1 cellular context compared by ENCODE assay signal in the genomic region with DNA sequence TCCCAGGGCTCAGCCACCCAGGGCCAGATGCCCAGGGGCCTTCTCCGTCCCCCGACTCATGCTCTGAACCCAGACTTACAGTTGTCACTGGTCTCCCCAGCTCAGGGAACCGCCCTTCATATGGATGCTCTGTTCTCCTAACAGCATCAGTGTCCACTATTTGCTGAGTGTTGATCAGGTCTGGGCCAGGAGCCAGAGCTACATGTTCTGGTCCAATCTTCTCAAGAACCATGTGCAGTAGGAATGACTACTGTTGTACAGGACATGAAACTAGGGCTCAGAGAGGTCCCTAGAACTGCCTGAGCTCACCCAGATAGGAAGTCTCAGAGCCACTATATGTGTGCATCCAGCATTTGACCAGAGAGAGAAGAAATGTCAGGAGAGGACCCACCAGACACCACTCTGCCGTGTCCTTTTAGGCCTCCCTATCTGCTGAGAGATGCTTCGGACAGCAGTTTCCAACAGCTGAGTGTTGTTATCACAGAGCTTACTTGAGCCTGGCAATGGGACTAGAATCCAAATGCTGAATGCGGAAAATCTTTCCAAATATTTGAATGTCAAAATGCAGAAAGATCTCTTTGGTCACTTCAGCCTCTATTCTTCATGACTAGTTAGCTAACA.
TF ChIP-seq lines count a peak whose summit lies in the region.

No MANE protein-coding gene starts in this region.

TF ChIP-seq in GM23338, 12 proteins besides CTCF, POLR2A, EP300 and RAD21 (continued from another document):
- TF ChIP-seq, protein P1, sequence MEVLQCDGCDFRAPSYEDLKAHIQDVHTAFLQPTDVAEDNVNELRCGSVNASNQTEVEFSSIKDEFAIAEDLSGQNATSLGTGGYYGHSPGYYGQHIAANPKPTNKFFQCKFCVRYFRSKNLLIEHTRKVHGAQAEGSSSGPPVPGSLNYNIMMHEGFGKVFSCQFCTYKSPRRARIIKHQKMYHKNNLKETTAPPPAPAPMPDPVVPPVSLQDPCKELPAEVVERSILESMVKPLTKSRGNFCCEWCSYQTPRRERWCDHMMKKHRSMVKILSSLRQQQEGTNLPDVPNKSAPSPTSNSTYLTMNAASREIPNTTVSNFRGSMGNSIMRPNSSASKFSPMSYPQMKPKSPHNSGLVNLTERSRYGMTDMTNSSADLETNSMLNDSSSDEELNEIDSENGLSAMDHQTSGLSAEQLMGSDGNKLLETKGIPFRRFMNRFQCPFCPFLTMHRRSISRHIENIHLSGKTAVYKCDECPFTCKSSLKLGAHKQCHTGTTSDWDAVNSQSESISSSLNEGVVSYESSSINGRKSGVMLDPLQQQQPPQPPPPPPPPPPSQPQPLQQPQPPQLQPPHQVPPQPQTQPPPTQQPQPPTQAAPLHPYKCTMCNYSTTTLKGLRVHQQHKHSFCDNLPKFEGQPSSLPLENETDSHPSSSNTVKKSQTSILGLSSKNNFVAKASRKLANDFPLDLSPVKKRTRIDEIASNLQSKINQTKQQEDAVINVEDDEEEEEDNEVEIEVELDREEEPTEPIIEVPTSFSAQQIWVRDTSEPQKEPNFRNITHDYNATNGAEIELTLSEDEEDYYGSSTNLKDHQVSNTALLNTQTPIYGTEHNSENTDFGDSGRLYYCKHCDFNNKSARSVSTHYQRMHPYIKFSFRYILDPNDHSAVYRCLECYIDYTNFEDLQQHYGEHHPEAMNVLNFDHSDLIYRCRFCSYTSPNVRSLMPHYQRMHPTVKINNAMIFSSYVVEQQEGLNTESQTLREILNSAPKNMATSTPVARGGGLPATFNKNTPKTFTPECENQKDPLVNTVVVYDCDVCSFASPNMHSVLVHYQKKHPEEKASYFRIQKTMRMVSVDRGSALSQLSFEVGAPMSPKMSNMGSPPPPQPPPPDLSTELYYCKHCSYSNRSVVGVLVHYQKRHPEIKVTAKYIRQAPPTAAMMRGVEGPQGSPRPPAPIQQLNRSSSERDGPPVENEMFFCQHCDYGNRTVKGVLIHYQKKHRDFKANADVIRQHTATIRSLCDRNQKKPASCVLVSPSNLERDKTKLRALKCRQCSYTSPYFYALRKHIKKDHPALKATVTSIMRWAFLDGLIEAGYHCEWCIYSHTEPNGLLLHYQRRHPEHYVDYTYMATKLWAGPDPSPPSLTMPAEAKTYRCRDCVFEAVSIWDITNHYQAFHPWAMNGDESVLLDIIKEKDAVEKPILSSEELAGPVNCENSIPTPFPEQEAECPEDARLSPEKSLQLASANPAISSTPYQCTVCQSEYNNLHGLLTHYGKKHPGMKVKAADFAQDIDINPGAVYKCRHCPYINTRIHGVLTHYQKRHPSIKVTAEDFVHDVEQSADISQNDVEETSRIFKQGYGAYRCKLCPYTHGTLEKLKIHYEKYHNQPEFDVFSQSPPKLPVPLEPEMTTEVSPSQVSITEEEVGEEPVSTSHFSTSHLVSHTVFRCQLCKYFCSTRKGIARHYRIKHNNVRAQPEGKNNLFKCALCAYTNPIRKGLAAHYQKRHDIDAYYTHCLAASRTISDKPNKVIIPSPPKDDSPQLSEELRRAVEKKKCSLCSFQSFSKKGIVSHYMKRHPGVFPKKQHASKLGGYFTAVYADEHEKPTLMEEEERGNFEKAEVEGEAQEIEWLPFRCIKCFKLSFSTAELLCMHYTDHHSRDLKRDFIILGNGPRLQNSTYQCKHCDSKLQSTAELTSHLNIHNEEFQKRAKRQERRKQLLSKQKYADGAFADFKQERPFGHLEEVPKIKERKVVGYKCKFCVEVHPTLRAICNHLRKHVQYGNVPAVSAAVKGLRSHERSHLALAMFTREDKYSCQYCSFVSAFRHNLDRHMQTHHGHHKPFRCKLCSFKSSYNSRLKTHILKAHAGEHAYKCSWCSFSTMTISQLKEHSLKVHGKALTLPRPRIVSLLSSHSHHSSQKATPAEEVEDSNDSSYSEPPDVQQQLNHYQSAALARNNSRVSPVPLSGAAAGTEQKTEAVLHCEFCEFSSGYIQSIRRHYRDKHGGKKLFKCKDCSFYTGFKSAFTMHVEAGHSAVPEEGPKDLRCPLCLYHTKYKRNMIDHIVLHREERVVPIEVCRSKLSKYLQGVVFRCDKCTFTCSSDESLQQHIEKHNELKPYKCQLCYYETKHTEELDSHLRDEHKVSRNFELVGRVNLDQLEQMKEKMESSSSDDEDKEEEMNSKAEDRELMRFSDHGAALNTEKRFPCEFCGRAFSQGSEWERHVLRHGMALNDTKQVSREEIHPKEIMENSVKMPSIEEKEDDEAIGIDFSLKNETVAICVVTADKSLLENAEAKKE (CRISPR knock-in tag; IDR thresholded peaks at IDR 0.05), result no peak
- TF ChIP-seq CREB1 (CRISPR knock-in tag; IDR thresholded peaks at IDR 0.05; ENCODE audit: low read depth) (no peak), NANOG (IDR thresholded peaks at IDR 0.05; ENCODE audit: borderline replicate concordance) (no peak), STAT1 (IDR thresholded peaks at IDR 0.05; ENCODE audit: unreplicated experiment) (no peak), POLR2AphosphoS5 (IDR thresholded peaks at IDR 0.05; ENCODE audit: low read depth) (no peak), JUNB (IDR thresholded peaks at IDR 0.05; ENCODE audit: unreplicated experiment) (no peak), ZNF114 (CRISPR knock-in tag; IDR thresholded peaks at IDR 0.05) (no peak)
- TF ChIP-seq, protein P2, sequence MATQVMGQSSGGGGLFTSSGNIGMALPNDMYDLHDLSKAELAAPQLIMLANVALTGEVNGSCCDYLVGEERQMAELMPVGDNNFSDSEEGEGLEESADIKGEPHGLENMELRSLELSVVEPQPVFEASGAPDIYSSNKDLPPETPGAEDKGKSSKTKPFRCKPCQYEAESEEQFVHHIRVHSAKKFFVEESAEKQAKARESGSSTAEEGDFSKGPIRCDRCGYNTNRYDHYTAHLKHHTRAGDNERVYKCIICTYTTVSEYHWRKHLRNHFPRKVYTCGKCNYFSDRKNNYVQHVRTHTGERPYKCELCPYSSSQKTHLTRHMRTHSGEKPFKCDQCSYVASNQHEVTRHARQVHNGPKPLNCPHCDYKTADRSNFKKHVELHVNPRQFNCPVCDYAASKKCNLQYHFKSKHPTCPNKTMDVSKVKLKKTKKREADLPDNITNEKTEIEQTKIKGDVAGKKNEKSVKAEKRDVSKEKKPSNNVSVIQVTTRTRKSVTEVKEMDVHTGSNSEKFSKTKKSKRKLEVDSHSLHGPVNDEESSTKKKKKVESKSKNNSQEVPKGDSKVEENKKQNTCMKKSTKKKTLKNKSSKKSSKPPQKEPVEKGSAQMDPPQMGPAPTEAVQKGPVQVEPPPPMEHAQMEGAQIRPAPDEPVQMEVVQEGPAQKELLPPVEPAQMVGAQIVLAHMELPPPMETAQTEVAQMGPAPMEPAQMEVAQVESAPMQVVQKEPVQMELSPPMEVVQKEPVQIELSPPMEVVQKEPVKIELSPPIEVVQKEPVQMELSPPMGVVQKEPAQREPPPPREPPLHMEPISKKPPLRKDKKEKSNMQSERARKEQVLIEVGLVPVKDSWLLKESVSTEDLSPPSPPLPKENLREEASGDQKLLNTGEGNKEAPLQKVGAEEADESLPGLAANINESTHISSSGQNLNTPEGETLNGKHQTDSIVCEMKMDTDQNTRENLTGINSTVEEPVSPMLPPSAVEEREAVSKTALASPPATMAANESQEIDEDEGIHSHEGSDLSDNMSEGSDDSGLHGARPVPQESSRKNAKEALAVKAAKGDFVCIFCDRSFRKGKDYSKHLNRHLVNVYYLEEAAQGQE (IDR thresholded peaks at IDR 0.05; ENCODE audit: unreplicated experiment), result no peak
- TF ChIP-seq, protein P3, sequence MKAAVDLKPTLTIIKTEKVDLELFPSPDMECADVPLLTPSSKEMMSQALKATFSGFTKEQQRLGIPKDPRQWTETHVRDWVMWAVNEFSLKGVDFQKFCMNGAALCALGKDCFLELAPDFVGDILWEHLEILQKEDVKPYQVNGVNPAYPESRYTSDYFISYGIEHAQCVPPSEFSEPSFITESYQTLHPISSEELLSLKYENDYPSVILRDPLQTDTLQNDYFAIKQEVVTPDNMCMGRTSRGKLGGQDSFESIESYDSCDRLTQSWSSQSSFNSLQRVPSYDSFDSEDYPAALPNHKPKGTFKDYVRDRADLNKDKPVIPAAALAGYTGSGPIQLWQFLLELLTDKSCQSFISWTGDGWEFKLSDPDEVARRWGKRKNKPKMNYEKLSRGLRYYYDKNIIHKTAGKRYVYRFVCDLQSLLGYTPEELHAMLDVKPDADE (IDR thresholded peaks at IDR 0.05), result no peak
